1 cellular context compared by ENCODE assay signal in the genomic region with DNA sequence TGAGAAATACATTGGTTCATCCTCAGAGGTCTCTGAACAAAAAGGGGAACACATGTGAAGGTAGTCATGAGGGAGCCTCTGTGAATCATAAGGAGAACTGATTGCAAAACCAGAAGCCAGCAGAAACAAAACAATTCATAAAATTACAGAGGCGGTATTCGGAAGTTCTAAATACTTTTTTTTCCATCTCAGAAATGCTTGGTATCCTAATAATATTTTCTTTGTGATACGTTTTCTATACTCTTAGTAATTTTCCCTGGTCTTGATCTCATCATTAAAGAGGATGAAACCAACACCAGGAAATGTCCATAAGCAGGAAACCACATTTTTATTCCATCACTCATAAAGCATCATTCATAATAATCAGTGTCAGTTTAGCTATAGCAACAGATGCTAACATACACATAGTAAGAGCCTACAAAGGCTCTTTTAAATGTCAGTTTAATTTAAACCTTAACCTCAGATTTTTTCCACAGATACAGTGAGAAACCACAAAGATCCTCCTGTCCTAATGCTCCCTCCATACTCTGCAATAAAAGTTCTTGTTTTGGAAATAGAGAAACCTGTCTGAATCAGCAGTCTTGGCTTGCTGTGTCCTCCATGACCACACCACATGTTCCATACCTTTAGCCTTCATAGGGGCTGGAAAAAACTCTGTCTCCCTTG.
TF ChIP-seq lines count a peak whose summit lies in the region.

No MANE protein-coding gene starts in this region.

TF ChIP-seq in endothelial cell of umbilical vein, 7 proteins besides CTCF, POLR2A, EP300 and RAD21 (continued from another document):
- no peak for TF ChIP-seq EZH2 (IDR thresholded peaks at IDR 0.05; ENCODE audit: borderline replicate concordance, low read depth, low read length, severe bottlenecking)
TF ChIP-seq in endothelial cell of umbilical vein: peak in this region for 3.
